In genomic region chr12:65825573-65826512, GRCh38 we compare ENCODE assay signal across 9 cellular contexts. TPM values are rescaled to one million over a fixed set of nuclear protein-coding genes. Genes with fewer than 3 reads are reported as not detected.
DNase-seq lines count a peak whose midpoint lies in the region; ATAC-seq and TF ChIP-seq lines count a peak whose summit lies in the region.
"Had no signal": no experiment of that assay in that cellular context is flagged by ENCODE, and none has a peak within 500 bp of the region (broad histone marks: within the 10 kb centered on the region; RNA-seq: fewer than 3 reads in every experiment).

No MANE protein-coding gene starts in this region.

- BruUV-seq in PC-3 (replicated peaks; lab: Mats Ljungman, UMichigan) = no TSS peak

- peak overlapping the region; percentile 82 for H3K4me2 ChIP-seq in PC-3 (ENCODE audit: low read length)

- H3K4me3 ChIP-seq in PC-3 (ENCODE audit: low read length) = peak overlapping the region; percentile 92
- peak overlapping the region; percentile 91 for H3K4me3 ChIP-seq in epithelial cell of proximal tubule (ENCODE audit: low read depth, low read length)
- peak overlapping the region; percentile 47 to 78 for H3K4me3 ChIP-seq in muscle layer of duodenum (ENCODE audit: low read depth in 1 of 2, low read length in 2 of 2)

- peak overlapping the region; percentile 99 for H3K9ac ChIP-seq in PC-3 (ENCODE audit: low read length)

- no peaks in the 10 kb centered on the region for H3K27me3 ChIP-seq in PC-3 (ENCODE audit: low read length)
- H3K27me3 ChIP-seq in muscle layer of duodenum (ENCODE audit: low read depth, low read length) = peaks cover 26% of the 10 kb centered on the region

- peaks cover 16% of the 10 kb centered on the region for H3F3A ChIP-seq in PC-3 (ENCODE audit: low read length, unreplicated experiment)

- no peak for ATAC-seq in PC-3
- ATAC-seq in GM19463 (IDR thresholded peaks at IDR 0.05; ENCODE audit: unreplicated experiment) = no peak

- H3K27ac ChIP-seq in PC-3 (ENCODE audit: low read length) = peak overlapping the region; percentile 95
- no peak overlapping the region for H3K27ac ChIP-seq in muscle layer of duodenum (ENCODE audit: low read length)
- H3K27ac ChIP-seq in caudate nucleus (ENCODE audit: low read depth, low read length) = no peak overlapping the region

- H2AFZ ChIP-seq in PC-3 (ENCODE audit: low read length) = no peak overlapping the region

- H3K79me2 ChIP-seq in PC-3 (ENCODE audit: low read length) = peaks cover 99% of the 10 kb centered on the region

- POLR2A ChIA-PET in PC-3 (lab: Charles Lee; ENCODE audit: unreplicated experiment) = no interaction called here

- CTCF ChIA-PET in PC-3 (lab: Charles Lee) = no interaction called here

- TF ChIP-seq CTCF in PC-3 (conservative IDR thresholded peaks at IDR 0.05; ENCODE audit: low read depth, low read length) = no peak
- no peak for TF ChIP-seq CTCF in epithelial cell of proximal tubule (conservative IDR thresholded peaks at IDR 0.05; ENCODE audit: low read depth, low read length)

- in situ Hi-C loops in G401 (cut with HindIII; ENCODE audit: low sequenced_read_pairs) = no loop called here

- H3K36me3 ChIP-seq in PC-3 (ENCODE audit: low read depth, low read length) = peaks cover 50% of the 10 kb centered on the region
- H3K36me3 ChIP-seq in muscle layer of duodenum (ENCODE audit: control insufficient read depth in 1 of 2, insufficient read depth in 2 of 2, low read length in 2 of 2) = no peaks in the 10 kb centered on the region

- H3K9me2 ChIP-seq in PC-3 (replicated peaks; ENCODE audit: low read length) = no peaks in the 10 kb centered on the region

- no peaks in the 10 kb centered on the region for H3K9me3 ChIP-seq in PC-3 (ENCODE audit: low read length)
- H3K9me3 ChIP-seq in muscle layer of duodenum (ENCODE audit: control insufficient read depth in 1 of 2, low read length in 2 of 2) = no peaks in the 10 kb centered on the region

- H3K4me1 ChIP-seq in PC-3 (ENCODE audit: insufficient read depth, low read length) = peaks cover 41% of the 10 kb centered on the region
- H3K4me1 ChIP-seq in muscle layer of duodenum (ENCODE audit: control insufficient read depth in 1 of 2, insufficient read depth in 2 of 2, low read length in 2 of 2) = peaks cover 3 to 34% of the 10 kb centered on the region in 2 donors

- DNase-seq in NCI-H82 (lab: John Stamatoyannopoulos, UW) = peak; percentile 60
- no peak for DNase-seq in NCI-H82 treated with DMSO at 0.1 percent for 48 hours (lab: John Stamatoyannopoulos, UW; ENCODE audit: unreplicated experiment)
- DNase-seq in PC-3 = peak; percentile 14
- DNase-seq in epithelial cell of proximal tubule (ENCODE audit: low read depth) = no peak
- DNase-seq in caudate nucleus (lab: John Stamatoyannopoulos, UW) = no peak
- no peak for DNase-seq in G401 (ENCODE audit: low spot score)
- DNase-seq: DND-41 had no signal

- intact Hi-C loops in PC-3 (cut with micrococcal nuclease) = no loop called here

- peaks cover 29% of the 10 kb centered on the region for H4K20me1 ChIP-seq in PC-3 (ENCODE audit: low read length)

RNA-seq across cellular contexts. Expression of gene HMGA2, which starts 1.6 kb away (rescaled TPM):
- 159 and 171 TPM in 2 replicates for total RNA-seq in PC-3 (2014; rRNA removed)
- total RNA-seq in epithelial cell of proximal tubule = 103 and 147 TPM in 2 replicates
- 185 and 254 TPM in 2 replicates for total RNA-seq in G401 (2014; rRNA removed; shearing (Covaris generic))

Comparison
In these comparisons a context has a peak if more than half of its experiments do, and no peak if none do; other contexts are left out.
1. DNase-seq: peak in NCI-H82 (single experiment) and PC-3 (single experiment); none in NCI-H82 treated with DMSO at 0.1 percent for 48 hours (single experiment), epithelial cell of proximal tubule (single experiment), caudate nucleus (0 of 61) and G401 (single experiment).
2. Peak in every context shown above with its lines, with median percentiles within 50 percentile points of each other: H3K4me3 ChIP-seq.